Comparison of ENCODE assay signal across 8 cellular contexts in the genomic region with DNA sequence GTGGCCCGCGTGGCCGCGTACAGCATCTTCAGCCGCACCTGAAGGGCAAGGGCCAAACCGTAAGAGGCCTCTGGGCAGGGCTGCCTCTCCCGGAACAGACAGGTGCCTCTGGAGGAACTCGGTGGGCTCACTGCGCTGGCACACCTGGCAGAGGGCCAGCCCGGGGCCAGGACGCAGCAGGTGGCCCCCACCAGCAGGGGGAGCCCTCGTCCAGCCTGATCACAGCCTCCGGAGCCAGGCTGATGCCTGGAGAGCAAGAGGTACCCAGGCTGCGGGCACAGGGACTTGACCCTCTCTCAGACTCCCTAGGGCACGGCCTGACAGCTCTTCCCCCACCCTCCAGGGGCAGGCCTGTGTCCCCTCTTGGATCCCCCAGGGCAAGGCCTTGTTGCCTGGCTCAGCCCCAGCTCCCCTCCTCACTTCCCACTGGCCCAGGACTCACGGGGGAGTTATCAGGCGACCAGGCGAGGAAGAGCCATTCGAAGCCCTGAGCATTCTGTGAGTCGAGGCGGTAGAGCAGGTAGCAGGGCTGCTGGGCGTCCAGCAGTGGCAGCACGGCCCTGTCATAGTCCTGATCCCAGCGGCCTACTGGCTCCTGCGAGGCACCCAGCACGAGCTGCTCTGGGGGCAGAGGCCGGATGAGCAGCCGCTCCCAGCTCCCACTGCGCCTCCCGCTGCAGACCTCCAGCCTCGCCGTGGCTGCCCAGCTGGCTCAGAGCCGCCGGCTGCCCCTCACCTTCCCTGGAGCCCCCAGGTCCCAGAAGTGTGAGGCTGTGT. TPM values are rescaled to one million over a fixed set of nuclear protein-coding genes. Genes with fewer than 3 reads are reported as not detected.
A peak's percentile ranks its signal among the peaks of the same experiment; 100 is the strongest.
DNase-seq lines count a peak whose midpoint lies in the region; ATAC-seq and TF ChIP-seq lines count a peak whose summit lies in the region.

No MANE protein-coding gene starts in this region.

- peaks cover 0 to 49% of the 10 kb centered on the region in 2 donors for H3K4me1 ChIP-seq in right atrium auricular region

- peak overlapping the region; percentile 79 to 81 for H3K27ac Mint-ChIP-seq in activated naive CD4-positive, alpha-beta T cell treated with anti-CD3 and anti-CD28 coated beads, Interleukin-2, amount 50 U/mL, for 72 hours

- TF ChIP-seq CTCF in right atrium auricular region (IDR thresholded peaks at IDR 0.05), result peak; percentile 71 to 91

- peaks cover 48% of the 10 kb centered on the region for H3K36me3 ChIP-seq in right atrium auricular region

- peaks cover 0 to 20% of the 10 kb centered on the region in 2 donors for H3K36me3 Mint-ChIP-seq in activated naive CD4-positive, alpha-beta T cell treated with anti-CD3 and anti-CD28 coated beads, Interleukin-2, amount 50 U/mL, for 72 hours

- ATAC-seq in activated naive CD4-positive, alpha-beta T cell treated with anti-CD3 and anti-CD28 coated beads, Interleukin-2, amount 50 U/mL, for 72 hours, result peak; percentile 75 to 80
- no peak for ATAC-seq in HG03378 (IDR thresholded peaks at IDR 0.05; ENCODE audit: unreplicated experiment)

- peak; percentile 69 for DNase-seq in Daoy (ENCODE audit: low read depth)
- DNase-seq in HT1080 (ENCODE audit: low read depth), result peak; percentile 53
- DNase-seq in T follicular helper cell (ENCODE audit: low read depth), result peak; percentile 86
- DNase-seq in activated naive CD4-positive, alpha-beta T cell treated with anti-CD3 and anti-CD28 coated beads, Interleukin-2, amount 50 U/mL, for 72 hours (ENCODE audit: low spot score in 2 of 2), result peak in 1 of 2 donors; percentile 97
- DNase-seq in right atrium auricular region (ENCODE audit: low spot score), result no peak
- DNase-seq in stimulated activated CD4-positive, alpha-beta T cell treated with anti-CD3 and anti-CD28 coated beads, Interleukin-15, amount 100 ng/mL, for 24 hours, result peak; percentile 93
- no peak for DNase-seq in GOT3 (lab: John Stamatoyannopoulos, UW)

- no peak overlapping the region for H3K4me3 ChIP-seq in right atrium auricular region

- no peaks in the 10 kb centered on the region for H3K9me3 ChIP-seq in right atrium auricular region

- H3K27me3 ChIP-seq in right atrium auricular region, result no peaks in the 10 kb centered on the region

- H3K27ac ChIP-seq in right atrium auricular region, result no peak overlapping the region

- H3K9me3 Mint-ChIP-seq in activated naive CD4-positive, alpha-beta T cell treated with anti-CD3 and anti-CD28 coated beads, Interleukin-2, amount 50 U/mL, for 72 hours, result no peaks in the 10 kb centered on the region

RNA-seq across cellular contexts. Expression of a gene that starts 6.2 kb away (rescaled TPM):
- not detected in 2 replicates for total RNA-seq in Daoy (2014; rRNA removed; shearing (Covaris generic))
- total RNA-seq in HT1080 (2014; rRNA removed; shearing (Covaris generic)), result not detected in 2 replicates
- not detected in 2 replicates for polyA plus RNA-seq in HT1080 (2015; cell fraction: cytosol; rRNA removed)
- polyA plus RNA-seq in HT1080 (2015; cell fraction: nucleus; rRNA removed), result not detected in 2 replicates
- total RNA-seq in activated naive CD4-positive, alpha-beta T cell treated with anti-CD3 and anti-CD28 coated beads, Interleukin-2, amount 50 U/mL, for 72 hours, result under 1 TPM; 0.18 to 0.86 TPM
- not detected for total RNA-seq in right atrium auricular region

RNA-seq across cellular contexts. Expression of a gene that starts 7.3 kb away (rescaled TPM):
- 103 and 109 TPM in 2 replicates for total RNA-seq in Daoy (2014; rRNA removed; shearing (Covaris generic))
- 180 and 202 TPM in 2 replicates for total RNA-seq in HT1080 (2014; rRNA removed; shearing (Covaris generic))
- polyA plus RNA-seq in HT1080 (2015; cell fraction: cytosol; rRNA removed), result 188 and 212 TPM in 2 replicates
- polyA plus RNA-seq in HT1080 (2015; cell fraction: nucleus; rRNA removed), result 166 and 185 TPM in 2 replicates
- total RNA-seq in activated naive CD4-positive, alpha-beta T cell treated with anti-CD3 and anti-CD28 coated beads, Interleukin-2, amount 50 U/mL, for 72 hours, result 100 to 1,000 TPM in 1 of 2 donors, 10 to 100 TPM in 1; 75.8 to 139 TPM
- total RNA-seq in right atrium auricular region, result 10 to 100 TPM; 54.4 to 58.6 TPM

RNA-seq across cellular contexts. Expression of a gene that starts 13.9 kb away (rescaled TPM):
- total RNA-seq in Daoy (2014; rRNA removed; shearing (Covaris generic)), result 2.3 and 6.6 TPM in 2 replicates
- total RNA-seq in HT1080 (2014; rRNA removed; shearing (Covaris generic)), result 1.5 and 1.8 TPM in 2 replicates
- 6.9 and 7.5 TPM in 2 replicates for polyA plus RNA-seq in HT1080 (2015; cell fraction: cytosol; rRNA removed)
- polyA plus RNA-seq in HT1080 (2015; cell fraction: nucleus; rRNA removed), result 17.7 and 23.2 TPM in 2 replicates
- 10 to 100 TPM; 52.3 to 74.1 TPM for total RNA-seq in activated naive CD4-positive, alpha-beta T cell treated with anti-CD3 and anti-CD28 coated beads, Interleukin-2, amount 50 U/mL, for 72 hours
- 1 to 10 TPM; 5.7 to 8.1 TPM for total RNA-seq in right atrium auricular region

RNA-seq across cellular contexts. Expression of a gene that starts 33.7 kb away (rescaled TPM):
- total RNA-seq in Daoy (2014; rRNA removed; shearing (Covaris generic)), result 35.5 and 50.2 TPM in 2 replicates
- 57.6 and 71.5 TPM in 2 replicates for total RNA-seq in HT1080 (2014; rRNA removed; shearing (Covaris generic))
- polyA plus RNA-seq in HT1080 (2015; cell fraction: cytosol; rRNA removed), result 41.4 and 41.5 TPM in 2 replicates
- 60.8 and 66.9 TPM in 2 replicates for polyA plus RNA-seq in HT1080 (2015; cell fraction: nucleus; rRNA removed)
- 10 to 100 TPM; 56.1 to 72.0 TPM for total RNA-seq in activated naive CD4-positive, alpha-beta T cell treated with anti-CD3 and anti-CD28 coated beads, Interleukin-2, amount 50 U/mL, for 72 hours
- 100 to 1,000 TPM in 1 of 2 donors, 10 to 100 TPM in 1; 69.7 to 103 TPM for total RNA-seq in right atrium auricular region

RNA-seq across cellular contexts. Expression of a gene that starts 46.8 kb away (rescaled TPM):
- total RNA-seq in Daoy (2014; rRNA removed; shearing (Covaris generic)), result 27.7 and 31.1 TPM in 2 replicates
- total RNA-seq in HT1080 (2014; rRNA removed; shearing (Covaris generic)), result 67.2 and 72.9 TPM in 2 replicates
- 70.9 and 76.5 TPM in 2 replicates for polyA plus RNA-seq in HT1080 (2015; cell fraction: cytosol; rRNA removed)
- polyA plus RNA-seq in HT1080 (2015; cell fraction: nucleus; rRNA removed), result 52.1 and 55.6 TPM in 2 replicates
- total RNA-seq in activated naive CD4-positive, alpha-beta T cell treated with anti-CD3 and anti-CD28 coated beads, Interleukin-2, amount 50 U/mL, for 72 hours, result 100 to 1,000 TPM in 1 of 2 donors, 10 to 100 TPM in 1; 96.6 to 129 TPM
- total RNA-seq in right atrium auricular region, result 10 to 100 TPM; 43.2 to 43.8 TPM

Comparison
In these comparisons a context has a peak if more than half of its experiments do, and no peak if none do; other contexts are left out.
1. DNase-seq: peak in Daoy (single experiment), HT1080 (single experiment), T follicular helper cell (single experiment) and stimulated activated CD4-positive, alpha-beta T cell treated with anti-CD3 and anti-CD28 coated beads, Interleukin-15, amount 100 ng/mL, for 24 hours (single experiment); none in right atrium auricular region (single experiment) and GOT3 (single experiment).